In the genomic region with DNA sequence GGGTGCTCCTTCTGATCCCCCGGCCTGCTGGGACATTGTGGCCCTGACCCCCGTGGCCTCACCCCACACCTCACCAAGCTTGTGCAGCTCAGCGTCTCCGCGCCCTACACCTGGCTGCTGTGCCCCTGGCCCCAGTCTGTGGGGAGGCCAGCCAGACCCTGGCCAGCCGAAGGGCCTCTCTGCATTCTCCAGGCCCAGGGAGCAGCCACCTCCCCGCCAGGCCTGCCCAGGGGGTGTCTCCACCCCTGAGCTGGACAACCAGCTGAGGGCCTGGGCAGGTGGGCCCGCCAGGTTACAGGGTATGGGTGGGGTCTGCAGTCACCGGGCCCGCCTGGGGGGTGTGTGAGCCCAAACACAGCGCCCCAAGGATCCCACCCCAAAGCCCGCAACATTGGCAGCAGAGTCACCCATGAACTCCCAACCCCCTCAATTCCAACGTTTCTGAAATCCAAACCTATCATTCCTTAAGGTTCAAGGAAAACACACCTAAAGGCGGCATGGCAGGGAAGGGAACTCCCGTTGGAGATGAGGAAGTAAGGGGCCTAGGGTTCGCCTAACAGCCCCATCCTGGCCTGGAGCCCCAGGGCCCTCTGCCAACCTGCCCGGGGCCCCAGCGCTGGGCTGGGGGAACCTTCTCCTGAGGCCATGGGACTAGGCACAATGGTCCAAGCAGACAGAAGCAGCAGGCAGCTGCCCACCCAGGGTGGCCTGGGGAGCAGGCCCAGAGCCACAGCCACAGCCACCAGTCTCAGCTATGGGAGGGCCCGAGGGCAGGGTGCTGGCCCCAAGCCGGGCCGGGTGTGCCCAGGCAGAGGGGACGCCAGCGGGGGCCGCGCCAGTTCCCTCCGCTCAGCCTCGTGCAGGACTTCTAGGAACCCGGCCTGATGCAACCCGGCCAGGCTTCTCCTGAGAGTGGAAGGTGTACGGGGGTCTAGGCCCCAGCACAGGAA, we compare ENCODE assay signal across 19 cellular contexts. TPM values are rescaled to one million over a fixed set of nuclear protein-coding genes. Genes with fewer than 3 reads are reported as not detected.
DNase-seq lines count a peak whose midpoint lies in the region; ATAC-seq and TF ChIP-seq lines count a peak whose summit lies in the region.
"Had no signal": no experiment of that assay in that cellular context is flagged by ENCODE, and none has a peak within 500 bp of the region (broad histone marks: within the 10 kb centered on the region; RNA-seq: fewer than 3 reads in every experiment).

No MANE protein-coding gene starts in this region.

- peak in 1 of 7 experiments; percentile 9 for DNase-seq in CD8-positive, alpha-beta T cell
- no peak for DNase-seq in prostate gland (ENCODE audit: low spot score)
- no peak for DNase-seq in midbrain (lab: John Stamatoyannopoulos, UW)
- DNase-seq in effector CD8-positive, alpha-beta T cell (lab: John Stamatoyannopoulos, UW): no peak
- DNase-seq in activated CD8-positive, alpha-beta memory T cell treated with anti-CD3 and anti-CD28 coated beads, Interleukin-2, amount 10 ng/mL, durations not matched to agents 7 days and 5 days: no peak
- DNase-seq: activated CD4-positive, CD25-positive, alpha-beta regulatory T cell; COR-L47; left ventricle myocardium superior; NCI-H1436; NCI-H524 treated with DMSO at 0.1 percent for 48 hours; ovary; sigmoid colon; stimulated activated CD4-positive, alpha-beta T cell treated with anti-CD3 and anti-CD28 coated beads, Interleukin-1b, Interleukin-23, amount 100 ng/mL, for 48 hours; stimulated activated naive CD4-positive, alpha-beta T cell treated with Interleukin-2 at 50 U/mL for 16 hours; T-helper 9 cell had no signal

- H4K20me1 ChIP-seq in BLaER1 treated with 17β-estradiol and CSF1 and Interleukin-3, amounts not matched to agents 10 nM and 100 nM: peaks cover 56 to 100% (median 97%) of the 10 kb centered on the region in 11 experiments; a peak in 21 of 22 replicates

- peak overlapping the region; percentile 53 for H3K4me3 Mint-ChIP-seq in CD8-positive, alpha-beta T cell
- peak overlapping the region; percentile 64 for H3K4me3 Mint-ChIP-seq in dendritic cell treated with granulocyte-macrophage colony-stimulating factor and Interleukin-4, amounts not matched to agents 40 ng/mL and 50 ng/mL, for 4 days
- no peak overlapping the region for H3K4me3 Mint-ChIP-seq in activated CD8-positive, alpha-beta memory T cell treated with anti-CD3 and anti-CD28 coated beads, Interleukin-2, amount 10 ng/mL, durations not matched to agents 7 days and 5 days

- 71% methylated on average over 30 of the region's 30 CpGs for WGBS in prostate gland

- intact Hi-C loops in CD8-positive, alpha-beta T cell (cut with DNase I, micrococcal nuclease): no loop called here
- intact Hi-C loops in dendritic cell treated with granulocyte-macrophage colony-stimulating factor and Interleukin-4, amounts not matched to agents 40 ng/mL and 50 ng/mL, for 4 days (cut with micrococcal nuclease): loop anchor here (2.0 to 5.0 kb wide), 2 partner anchors 34 to 40 kb away; a partner anchor contains a TSS
- intact Hi-C loops in prostate gland (cut with DNase I): no loop called here

- TF ChIP-seq POLR2A in prostate gland (IDR thresholded peaks at IDR 0.05): no peak

- POLR2A ChIA-PET in CD8-positive, alpha-beta T cell (lab: Charles Lee): interaction anchor here (0.8 to 1.7 kb wide), 3 partner anchors 14 to 1132 kb away, joined by 3 to 7 read pairs (median 3); a partner anchor contains a TSS

- peak overlapping the region in 8 of 10 experiments; percentile 9 to 54 (median 27); a peak in 9 of 20 replicates for H3K4me3 ChIP-seq in BLaER1 treated with 17β-estradiol and CSF1 and Interleukin-3, amounts not matched to agents 10 nM and 100 nM
- no peak overlapping the region for H3K4me3 ChIP-seq in CD8-positive, alpha-beta T cell (ENCODE audit: low read depth, low read length)
- no peak overlapping the region for H3K4me3 ChIP-seq in prostate gland
- H3K4me3 ChIP-seq: heart left ventricle, ovary, sigmoid colon had no signal

- H3K9me3 Mint-ChIP-seq in CD8-positive, alpha-beta T cell: no peaks in the 10 kb centered on the region
- H3K9me3 Mint-ChIP-seq in dendritic cell treated with granulocyte-macrophage colony-stimulating factor and Interleukin-4, amounts not matched to agents 40 ng/mL and 50 ng/mL, for 4 days: no peaks in the 10 kb centered on the region
- no peaks in the 10 kb centered on the region for H3K9me3 Mint-ChIP-seq in activated CD8-positive, alpha-beta memory T cell treated with anti-CD3 and anti-CD28 coated beads, Interleukin-2, amount 10 ng/mL, durations not matched to agents 7 days and 5 days (ENCODE audit: low read depth)

- no peak for ATAC-seq in CD8-positive, alpha-beta T cell
- ATAC-seq in activated CD8-positive, alpha-beta memory T cell treated with anti-CD3 and anti-CD28 coated beads, Interleukin-2, amount 10 ng/mL, durations not matched to agents 7 days and 5 days: no peak
- no peak for ATAC-seq in HG03571 (IDR thresholded peaks at IDR 0.05; ENCODE audit: unreplicated experiment)

- peak overlapping the region; percentile 44 to 80 (median 69); a peak in 21 of 22 replicates for H3K9ac ChIP-seq in BLaER1 treated with 17β-estradiol and CSF1 and Interleukin-3, amounts not matched to agents 10 nM and 100 nM

- H3K9me3 ChIP-seq in BLaER1 treated with 17β-estradiol and CSF1 and Interleukin-3, amounts not matched to agents 10 nM and 100 nM (replicated peaks in 1 of 11): no peaks in the 10 kb centered on the region
- no peaks in the 10 kb centered on the region for H3K9me3 ChIP-seq in CD8-positive, alpha-beta T cell (ENCODE audit: low read length)
- H3K9me3 ChIP-seq in prostate gland: no peaks in the 10 kb centered on the region
- H3K9me3 ChIP-seq: heart left ventricle, ovary, sigmoid colon had no signal

- peaks cover 66 to 91% (median 83%) of the 10 kb centered on the region in 10 experiments for H3K4me1 ChIP-seq in BLaER1 treated with 17β-estradiol and CSF1 and Interleukin-3, amounts not matched to agents 10 nM and 100 nM
- peaks cover 32% of the 10 kb centered on the region for H3K4me1 ChIP-seq in CD8-positive, alpha-beta T cell (ENCODE audit: insufficient read depth, low read length)
- peaks cover 41% of the 10 kb centered on the region for H3K4me1 ChIP-seq in prostate gland (replicated peaks)

- no peaks in the 10 kb centered on the region for H3K27me3 ChIP-seq in BLaER1 treated with 17β-estradiol and CSF1 and Interleukin-3, amounts not matched to agents 10 nM and 100 nM
- no peaks in the 10 kb centered on the region for H3K27me3 ChIP-seq in CD8-positive, alpha-beta T cell (ENCODE audit: insufficient read depth, low read length)
- no peaks in the 10 kb centered on the region for H3K27me3 ChIP-seq in prostate gland (replicated peaks; ENCODE audit: insufficient read depth)
- H3K27me3 ChIP-seq: heart left ventricle, ovary, sigmoid colon had no signal

- H3K36me3 Mint-ChIP-seq in CD8-positive, alpha-beta T cell: peaks cover 20% of the 10 kb centered on the region
- peaks cover 87% of the 10 kb centered on the region for H3K36me3 Mint-ChIP-seq in dendritic cell treated with granulocyte-macrophage colony-stimulating factor and Interleukin-4, amounts not matched to agents 40 ng/mL and 50 ng/mL, for 4 days (ENCODE audit: low read depth)
- H3K36me3 Mint-ChIP-seq in activated CD8-positive, alpha-beta memory T cell treated with anti-CD3 and anti-CD28 coated beads, Interleukin-2, amount 10 ng/mL, durations not matched to agents 7 days and 5 days: peaks cover 5% of the 10 kb centered on the region

- TF ChIP-seq CTCF in CD8-positive, alpha-beta T cell (IDR thresholded peaks at IDR 0.05): no peak
- no peak for TF ChIP-seq CTCF in prostate gland (IDR thresholded peaks at IDR 0.05)

- H3K27ac ChIP-seq in BLaER1 treated with 17β-estradiol and CSF1 and Interleukin-3, amounts not matched to agents 10 nM and 100 nM: peak overlapping the region; percentile 48 to 89 (median 76)
- H3K27ac ChIP-seq in CD8-positive, alpha-beta T cell (ENCODE audit: low read depth, low read length): no peak overlapping the region
- peak overlapping the region; percentile 21 to 51 for H3K27ac ChIP-seq in prostate gland
- H3K27ac ChIP-seq: ovary, sigmoid colon had no signal

- CTCF ChIA-PET in CD8-positive, alpha-beta T cell (lab: Charles Lee): interaction anchor here (0.6 to 2.4 kb wide), 2 partner anchors 11 to 18 kb away, joined by 3 to 8 read pairs; no protein-coding TSS in a partner anchor
- CTCF ChIA-PET in activated CD8-positive, alpha-beta memory T cell treated with anti-CD3 and anti-CD28 coated beads, Interleukin-2, amount 10 ng/mL, durations not matched to agents 7 days and 5 days (lab: Charles Lee): interaction anchor here (0.6 to 1.9 kb wide), 3 partner anchors 9 to 18 kb away, joined by 3 to 5 read pairs (median 3); no protein-coding TSS in a partner anchor

- peaks cover 40 to 91% (median 68%) of the 10 kb centered on the region in 11 experiments for H3K36me3 ChIP-seq in BLaER1 treated with 17β-estradiol and CSF1 and Interleukin-3, amounts not matched to agents 10 nM and 100 nM
- no peaks in the 10 kb centered on the region for H3K36me3 ChIP-seq in CD8-positive, alpha-beta T cell (ENCODE audit: insufficient read depth, low read length)
- no peaks in the 10 kb centered on the region for H3K36me3 ChIP-seq in prostate gland
- H3K36me3 ChIP-seq: ovary had no signal

- H3K27me3 Mint-ChIP-seq in CD8-positive, alpha-beta T cell (ENCODE audit: low read depth): no peaks in the 10 kb centered on the region
- no peaks in the 10 kb centered on the region for H3K27me3 Mint-ChIP-seq in dendritic cell treated with granulocyte-macrophage colony-stimulating factor and Interleukin-4, amounts not matched to agents 40 ng/mL and 50 ng/mL, for 4 days
- no peaks in the 10 kb centered on the region for H3K27me3 Mint-ChIP-seq in activated CD8-positive, alpha-beta memory T cell treated with anti-CD3 and anti-CD28 coated beads, Interleukin-2, amount 10 ng/mL, durations not matched to agents 7 days and 5 days

- H3K4me1 Mint-ChIP-seq in CD8-positive, alpha-beta T cell (ENCODE audit: low read depth): peaks cover 26% of the 10 kb centered on the region
- H3K4me1 Mint-ChIP-seq in dendritic cell treated with granulocyte-macrophage colony-stimulating factor and Interleukin-4, amounts not matched to agents 40 ng/mL and 50 ng/mL, for 4 days (ENCODE audit: low read depth): peaks cover 97% of the 10 kb centered on the region
- H3K4me1 Mint-ChIP-seq in activated CD8-positive, alpha-beta memory T cell treated with anti-CD3 and anti-CD28 coated beads, Interleukin-2, amount 10 ng/mL, durations not matched to agents 7 days and 5 days: peaks cover 3% of the 10 kb centered on the region

- H3K4me2 ChIP-seq in BLaER1 treated with 17β-estradiol and CSF1 and Interleukin-3, amounts not matched to agents 10 nM and 100 nM: peak overlapping the region; percentile 83 to 99 (median 95)

- H3K27ac Mint-ChIP-seq in CD8-positive, alpha-beta T cell: peak overlapping the region; percentile 22
- peak overlapping the region; percentile 91 for H3K27ac Mint-ChIP-seq in dendritic cell treated with granulocyte-macrophage colony-stimulating factor and Interleukin-4, amounts not matched to agents 40 ng/mL and 50 ng/mL, for 4 days
- no peak overlapping the region for H3K27ac Mint-ChIP-seq in activated CD8-positive, alpha-beta memory T cell treated with anti-CD3 and anti-CD28 coated beads, Interleukin-2, amount 10 ng/mL, durations not matched to agents 7 days and 5 days

RNA-seq across cellular contexts. Expression of a gene that starts 8.5 kb away (rescaled TPM):
- 10 to 100 TPM; 65.7 to 67.7 TPM for total RNA-seq in CD8-positive, alpha-beta T cell
- 100 to 1,000 TPM; 154 to 200 TPM for total RNA-seq in prostate gland
- total RNA-seq in activated CD8-positive, alpha-beta memory T cell treated with anti-CD3 and anti-CD28 coated beads, Interleukin-2, amount 10 ng/mL, durations not matched to agents 7 days and 5 days: 100 to 1,000 TPM; 178 to 202 TPM

RNA-seq across cellular contexts. Expression of a gene that starts 13.9 kb away (rescaled TPM):
- total RNA-seq in CD8-positive, alpha-beta T cell: 1 to 10 TPM; 2.0 to 2.3 TPM
- total RNA-seq in prostate gland: 10 to 100 TPM; 28.4 to 40.9 TPM
- total RNA-seq in activated CD8-positive, alpha-beta memory T cell treated with anti-CD3 and anti-CD28 coated beads, Interleukin-2, amount 10 ng/mL, durations not matched to agents 7 days and 5 days: 1 to 10 TPM; 4.9 to 5.5 TPM

RNA-seq across cellular contexts. Expression of a gene that starts 34.1 kb away (rescaled TPM):
- 100 to 1,000 TPM; 104 to 115 TPM for total RNA-seq in CD8-positive, alpha-beta T cell
- total RNA-seq in prostate gland: 100 to 1,000 TPM; 249 to 514 TPM
- 100 to 1,000 TPM; 127 to 140 TPM for total RNA-seq in activated CD8-positive, alpha-beta memory T cell treated with anti-CD3 and anti-CD28 coated beads, Interleukin-2, amount 10 ng/mL, durations not matched to agents 7 days and 5 days

Comparison
In these comparisons a context has a peak if more than half of its experiments do, and no peak if none do; other contexts are left out.
1. H3K4me3 ChIP-seq: peak in BLaER1 treated with 17β-estradiol and CSF1 and Interleukin-3, amounts not matched to agents 10 nM and 100 nM (8 of 10); none in CD8-positive, alpha-beta T cell (single experiment) and prostate gland (0 of 2).
2. RNA of a gene that starts 13.9 kb away (total RNA-seq): 28.4 to 40.9 TPM in prostate gland; 4.9 to 5.5 TPM in activated CD8-positive, alpha-beta memory T cell treated with anti-CD3 and anti-CD28 coated beads, Interleukin-2, amount 10 ng/mL, durations not matched to agents 7 days and 5 days and 2.0 to 2.3 TPM in CD8-positive, alpha-beta T cell; every median in the first group is over 4 times any median in the second.